In genomic region chr20:54618412-54618811, GRCh38 we compare ENCODE assay signal across 6 cellular contexts.
"Had no signal": no experiment of that assay in that cellular context is flagged by ENCODE, and none has a peak within 500 bp of the region (broad histone marks: within the 10 kb centered on the region; RNA-seq: fewer than 3 reads in every experiment).

No MANE protein-coding gene starts in this region.

- H3K9me3 Mint-ChIP-seq: GM23338 had no signal

- DNase-seq: H9, HCEC 1CT, IMR-90, KG1 had no signal

- ATAC-seq: GM23338, K562 had no signal

- H2AFZ ChIP-seq: GM23338 had no signal

- H3K27ac Mint-ChIP-seq: GM23338, H9 had no signal

- H3K4me3 ChIP-seq: GM23338, K562 had no signal

- H3K4me2 ChIP-seq: GM23338 had no signal

- H3K4me1 Mint-ChIP-seq: H9 had no signal

- H3K4me3 Mint-ChIP-seq: GM23338, H9 had no signal
